ENCODE assay signal across 8 cellular contexts in genomic region chr9:121075251-121076036, GRCh38. TPM values are rescaled to one million over a fixed set of nuclear protein-coding genes. Genes with fewer than 3 reads are reported as not detected.
DNase-seq lines count a peak whose midpoint lies in the region; ATAC-seq, FAIRE-seq and TF ChIP-seq lines count a peak whose summit lies in the region.

No MANE protein-coding gene starts in this region.

- H3K4me1 ChIP-seq in BLaER1 (peaks cover 46% of the 10 kb centered on the region), neuron (ENCODE audit: insufficient read depth, low read length) (peaks cover 7% of the 10 kb centered on the region)

- ATAC-seq in GM18505 (IDR thresholded peaks at IDR 0.05; ENCODE audit: unreplicated experiment) (peak; percentile 10), HG03103 (IDR thresholded peaks at IDR 0.05; ENCODE audit: low read depth, unreplicated experiment) (peak; percentile 17)

- TF ChIP-seq POLR2A in GM18505 (IDR thresholded peaks at IDR 0.05; ENCODE audit: borderline replicate concordance, extremely low read depth, insufficient read depth, insufficient read length): no peak

- H3K27ac ChIP-seq in BLaER1: peak overlapping the region; percentile 88

- H3K36me3 Mint-ChIP-seq in endothelial cell (ENCODE audit: low read depth, unreplicated experiment): no peaks in the 10 kb centered on the region

- H3K36me3 ChIP-seq in BLaER1: peaks cover 15% of the 10 kb centered on the region
- H3K36me3 ChIP-seq in neuron (ENCODE audit: insufficient read depth, low read length): no peaks in the 10 kb centered on the region

- peak overlapping the region; percentile 97 for H3K4me3 Mint-ChIP-seq in endothelial cell (ENCODE audit: unreplicated experiment)

- peak overlapping the region; percentile 85 for H2AFZ ChIP-seq in neuron (ENCODE audit: low read depth, low read length)

- H3K4me3 ChIP-seq in BLaER1 (peak overlapping the region; percentile 83), neuron (ENCODE audit: low read length) (peak overlapping the region; percentile 71)

- peaks cover 20% of the 10 kb centered on the region for H4K20me1 ChIP-seq in BLaER1

- H3K4me2 ChIP-seq in BLaER1: peak overlapping the region; percentile 91

- no peak for FAIRE-seq in frontal cortex (lab: Jason Lieb, UNC)

- peaks cover 12% of the 10 kb centered on the region for H3K27me3 Mint-ChIP-seq in endothelial cell (ENCODE audit: unreplicated experiment)

- TF ChIP-seq CTCF in endothelial cell (IDR thresholded peaks at IDR 0.05; ENCODE audit: unreplicated experiment): no peak

- H3K27me3 ChIP-seq in BLaER1 (no peaks in the 10 kb centered on the region), neuron (ENCODE audit: insufficient read depth, low read length) (no peaks in the 10 kb centered on the region)

- no peaks in the 10 kb centered on the region for H3K9me3 Mint-ChIP-seq in endothelial cell (ENCODE audit: unreplicated experiment)

- peak overlapping the region; percentile 87 for H3K27ac Mint-ChIP-seq in endothelial cell (ENCODE audit: unreplicated experiment)

- peaks cover 11% of the 10 kb centered on the region for H3K4me1 Mint-ChIP-seq in endothelial cell (ENCODE audit: unreplicated experiment)

- H3K9ac ChIP-seq in BLaER1: peak overlapping the region; percentile 88

- H3K9me3 ChIP-seq in BLaER1 (no peaks in the 10 kb centered on the region), neuron (ENCODE audit: low read length) (no peaks in the 10 kb centered on the region)

- DNase-seq in SKM-1 (lab: John Stamatoyannopoulos, UW; ENCODE audit: unreplicated experiment) (peak; percentile 71), endothelial cell (ENCODE audit: low spot score) (no peak), frontal cortex (ENCODE audit: low spot score in 2 of 2) (no peak), T-helper 9 cell (no peak)

RNA-seq across cellular contexts. Expression of gene CNTRL, which starts 0.7 kb away (rescaled TPM):
- 23.6 TPM for total RNA-seq in endothelial cell (ENCODE audit: unreplicated experiment)
- total RNA-seq in frontal cortex: 14.7 TPM

RNA-seq across cellular contexts. Expression of gene C5, which starts 25.4 kb away (rescaled TPM):
- total RNA-seq in endothelial cell (ENCODE audit: unreplicated experiment) (0.41 TPM), frontal cortex (7.7 TPM)
